23 cellular contexts compared by ENCODE assay signal in genomic region chr4:3361406-3361805, GRCh38.
"Had no signal": no experiment of that assay in that cellular context is flagged by ENCODE, and none has a peak within 500 bp of the region (broad histone marks: within the 10 kb centered on the region; RNA-seq: fewer than 3 reads in every experiment).

No MANE protein-coding gene starts in this region.

- H3K4me3 Mint-ChIP-seq: activated CD8-positive, alpha-beta T cell treated with anti-CD3 and anti-CD28 coated beads, Interleukin-2, amount 10 ng/mL, durations not matched to agents 7 days and 5 days; activated naive CD4-positive, alpha-beta T cell treated with anti-CD3 and anti-CD28 coated beads for 36 hours; activated naive CD8-positive, alpha-beta T cell treated with anti-CD3 and anti-CD28 coated beads, Interleukin-2, amount 10 ng/mL, durations not matched to agents 7 days and 5 days; memory B cell; natural killer cell treated with Interleukin-12 subunit alpha and Interleukin-12 subunit beta and Interleukin-15 and Interleukin-18, amount 100 ng/mL, for 72 hours; stimulated activated naive CD8-positive, alpha-beta T cell treated with anti-CD3 and anti-CD28 coated beads, Interleukin-15, amount 100 ng/mL, for 72 hours; T-helper 2 cell treated with Interferon-gamma antibody and Interleukin-4, amounts not matched to agents 5 μg/mL and 100 μg/mL, for 36 hours had no signal

- ATAC-seq: activated CD4-positive, CD25-positive, alpha-beta regulatory T cell treated with anti-CD3 and anti-CD28 coated beads, Interleukin-2, amount 50 U/mL, for 24 hours; activated CD8-positive, alpha-beta T cell treated with anti-CD3 and anti-CD28 coated beads, Interleukin-2, amount 10 ng/mL, durations not matched to agents 7 days and 5 days; gastroesophageal sphincter; left cardiac atrium; natural killer cell treated with Interleukin-12 subunit alpha and Interleukin-12 subunit beta and Interleukin-15 and Interleukin-18, amount 100 ng/mL, for 72 hours; stimulated activated naive CD8-positive, alpha-beta T cell treated with anti-CD3 and anti-CD28 coated beads, Interleukin-15, amount 100 ng/mL, for 72 hours had no signal

- H3K4me1 Mint-ChIP-seq: activated naive CD8-positive, alpha-beta T cell treated with anti-CD3 and anti-CD28 coated beads, Interleukin-2, amount 10 ng/mL, durations not matched to agents 7 days and 5 days had no signal

- H3K36me3 ChIP-seq: gastroesophageal sphincter, suprapubic skin, tibial nerve had no signal

- H3K4me1 ChIP-seq: gastroesophageal sphincter, suprapubic skin had no signal

- H3K36me3 Mint-ChIP-seq: activated naive CD8-positive, alpha-beta T cell treated with anti-CD3 and anti-CD28 coated beads, Interleukin-2, amount 10 ng/mL, durations not matched to agents 7 days and 5 days; natural killer cell treated with Interleukin-12 subunit alpha and Interleukin-12 subunit beta and Interleukin-15 and Interleukin-18, amount 100 ng/mL, for 72 hours had no signal

- H3K4me3 ChIP-seq: gastroesophageal sphincter, suprapubic skin, tibial nerve had no signal

- H3K27ac Mint-ChIP-seq: activated CD8-positive, alpha-beta T cell treated with anti-CD3 and anti-CD28 coated beads, Interleukin-2, amount 10 ng/mL, durations not matched to agents 7 days and 5 days; activated naive CD4-positive, alpha-beta T cell treated with anti-CD3 and anti-CD28 coated beads for 36 hours; activated naive CD8-positive, alpha-beta T cell treated with anti-CD3 and anti-CD28 coated beads, Interleukin-2, amount 10 ng/mL, durations not matched to agents 7 days and 5 days; memory B cell; natural killer cell treated with Interleukin-12 subunit alpha and Interleukin-12 subunit beta and Interleukin-15 and Interleukin-18, amount 100 ng/mL, for 72 hours; stimulated activated naive CD8-positive, alpha-beta T cell treated with anti-CD3 and anti-CD28 coated beads, Interleukin-15, amount 100 ng/mL, for 72 hours; T-helper 2 cell treated with Interferon-gamma antibody and Interleukin-4, amounts not matched to agents 5 μg/mL and 100 μg/mL, for 36 hours had no signal

- DNase-seq: activated CD4-positive, alpha-beta T cell treated with anti-CD3 and anti-CD28 coated beads, Interleukin-2, amount 50 U/mL, for 1 hour; activated CD8-positive, alpha-beta T cell treated with anti-CD3 and anti-CD28 coated beads, Interleukin-2, amount 10 ng/mL, durations not matched to agents 7 days and 5 days; activated effector memory CD4-positive, alpha-beta T cell treated with Interleukin-2 at 50 U/mL for 16 hours; activated naive CD4-positive, alpha-beta T cell treated with anti-CD3 and anti-CD28 coated beads for 36 hours; activated naive CD8-positive, alpha-beta T cell treated with anti-CD3 and anti-CD28 coated beads, Interleukin-2, amount 10 ng/mL, durations not matched to agents 7 days and 5 days; activated T-cell treated with anti-CD3 and anti-CD28 coated beads, Interleukin-2, amount 50 U/mL, for 48 hours; amygdala; islet precursor cell; left cardiac atrium; occipital lobe; posterior cingulate gyrus; stimulated activated CD4-positive, alpha-beta T cell treated with anti-CD3 and anti-CD28 coated beads, Interleukin-12 subunit alpha, Interleukin-12 subunit beta, amount 100 ng/mL, for 4 hours; stimulated activated CD4-positive, alpha-beta T cell treated with anti-CD3 and anti-CD28 coated beads, Interleukin-4, amount 100 ng/mL, for 4 hours; stimulated activated naive CD8-positive, alpha-beta T cell treated with anti-CD3 and anti-CD28 coated beads, Interleukin-15, amount 100 ng/mL, for 72 hours had no signal

- H3K9me3 Mint-ChIP-seq: activated naive CD4-positive, alpha-beta T cell treated with anti-CD3 and anti-CD28 coated beads for 36 hours; activated naive CD8-positive, alpha-beta T cell treated with anti-CD3 and anti-CD28 coated beads, Interleukin-2, amount 10 ng/mL, durations not matched to agents 7 days and 5 days; T-helper 2 cell treated with Interferon-gamma antibody and Interleukin-4, amounts not matched to agents 5 μg/mL and 100 μg/mL, for 36 hours had no signal

- H3K27me3 ChIP-seq: gastroesophageal sphincter, suprapubic skin, tibial nerve had no signal

- H3K27ac ChIP-seq: epithelial cell of prostate, gastroesophageal sphincter, suprapubic skin, tibial nerve, VCaP had no signal

- H3K9me3 ChIP-seq: gastroesophageal sphincter, suprapubic skin had no signal
